ENCODE assay signal across 11 cellular contexts in the genomic region with DNA sequence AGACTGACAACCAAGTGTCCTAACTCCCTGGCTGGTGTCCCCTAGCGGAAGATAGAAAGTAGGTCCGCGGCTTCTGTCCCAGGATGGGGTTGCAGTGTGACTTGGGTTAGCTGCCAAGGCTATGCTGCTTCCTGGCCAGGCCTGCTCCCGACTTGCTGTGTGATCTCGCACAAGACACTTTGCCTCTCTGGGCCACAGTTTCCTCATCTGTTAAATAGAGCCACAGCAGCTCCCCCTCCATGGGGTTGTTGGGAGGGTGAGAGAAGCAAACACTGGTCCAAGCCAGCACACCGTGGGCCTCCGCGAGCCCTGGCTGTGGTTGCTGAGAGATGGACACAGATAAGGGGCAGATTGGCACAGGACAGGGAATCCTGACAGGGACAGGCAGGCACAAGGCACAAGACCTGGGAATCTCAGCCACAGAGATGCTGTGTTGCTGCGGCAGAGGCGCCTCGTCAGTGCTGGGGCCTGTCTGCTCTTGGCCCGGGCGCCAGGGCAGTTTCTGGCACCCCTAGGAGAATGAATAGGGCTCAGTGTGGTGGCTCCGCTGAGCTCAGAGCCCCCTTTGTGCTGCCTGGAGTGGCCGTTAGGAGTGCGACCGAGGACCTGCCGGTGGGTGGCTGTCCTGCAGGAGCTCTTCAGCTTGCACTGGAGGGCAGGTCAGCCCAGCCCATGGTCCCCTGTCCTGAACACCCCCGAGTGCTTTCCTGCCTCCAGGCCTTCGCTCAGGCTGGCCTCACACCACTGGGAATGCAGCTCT. TPM values are rescaled to one million over a fixed set of nuclear protein-coding genes. Genes with fewer than 3 reads are reported as not detected.
DNase-seq lines count a peak whose midpoint lies in the region; ATAC-seq and TF ChIP-seq lines count a peak whose summit lies in the region.
"Had no signal": no experiment of that assay in that cellular context is flagged by ENCODE, and none has a peak within 500 bp of the region (broad histone marks: within the 10 kb centered on the region; RNA-seq: fewer than 3 reads in every experiment).

No MANE protein-coding gene starts in this region.

- H3K27me3 Mint-ChIP-seq in activated CD4-positive, alpha-beta T cell treated with anti-CD3 and anti-CD28 coated beads, Interleukin-2, amount 10 ng/mL, durations not matched to agents 24 days and 14 days, result no peaks in the 10 kb centered on the region
- no peaks in the 10 kb centered on the region for H3K27me3 Mint-ChIP-seq in dendritic cell treated with granulocyte-macrophage colony-stimulating factor and Interleukin-4, amounts not matched to agents 40 ng/mL and 50 ng/mL, for 4 days

- POLR2A ChIA-PET in OCI-LY7 (lab: Charles Lee), result interaction anchor here (0.8 to 2.6 kb wide), 3 partner anchors 9 to 135 kb away, joined by 3 to 8 read pairs (median 4); no protein-coding TSS in a partner anchor

- no peaks in the 10 kb centered on the region for H3K9me3 Mint-ChIP-seq in activated CD4-positive, alpha-beta T cell treated with anti-CD3 and anti-CD28 coated beads, Interleukin-2, amount 10 ng/mL, durations not matched to agents 24 days and 14 days
- no peaks in the 10 kb centered on the region for H3K9me3 Mint-ChIP-seq in dendritic cell treated with granulocyte-macrophage colony-stimulating factor and Interleukin-4, amounts not matched to agents 40 ng/mL and 50 ng/mL, for 4 days
- H3K9me3 Mint-ChIP-seq: nephron progenitor cell had no signal

- H4K20me1 ChIP-seq in OCI-LY7 (ENCODE audit: insufficient read depth, low read length), result no peaks in the 10 kb centered on the region

- BruUV-seq in OCI-LY7 (replicated peaks; lab: Mats Ljungman, UMichigan), result no TSS peak

- peak overlapping the region; percentile 40 for H3K4me3 Mint-ChIP-seq in activated CD4-positive, alpha-beta T cell treated with anti-CD3 and anti-CD28 coated beads, Interleukin-2, amount 10 ng/mL, durations not matched to agents 24 days and 14 days
- H3K4me3 Mint-ChIP-seq in dendritic cell treated with granulocyte-macrophage colony-stimulating factor and Interleukin-4, amounts not matched to agents 40 ng/mL and 50 ng/mL, for 4 days, result no peak overlapping the region
- H3K4me3 Mint-ChIP-seq: nephron progenitor cell had no signal

- peaks cover 6% of the 10 kb centered on the region for H3K36me3 Mint-ChIP-seq in activated CD4-positive, alpha-beta T cell treated with anti-CD3 and anti-CD28 coated beads, Interleukin-2, amount 10 ng/mL, durations not matched to agents 24 days and 14 days (ENCODE audit: low read depth)
- H3K36me3 Mint-ChIP-seq in dendritic cell treated with granulocyte-macrophage colony-stimulating factor and Interleukin-4, amounts not matched to agents 40 ng/mL and 50 ng/mL, for 4 days (ENCODE audit: low read depth), result no peaks in the 10 kb centered on the region

- H3K36me3 ChIP-seq in OCI-LY7 (ENCODE audit: insufficient read depth, low read length), result peaks cover 9% of the 10 kb centered on the region; the same call in 1 of the 2 replicates

- CTCF ChIA-PET in OCI-LY7 (lab: Charles Lee; ENCODE audit: unreplicated experiment), result no interaction called here

- H2AFZ ChIP-seq in OCI-LY7 (ENCODE audit: low read length), result no peak overlapping the region

- H3K4me1 ChIP-seq in OCI-LY7 (ENCODE audit: insufficient read depth, low read length, poor library complexity, severe bottlenecking), result peaks cover 68% of the 10 kb centered on the region

- H3K4me2 ChIP-seq in OCI-LY7 (ENCODE audit: low read length), result peak overlapping the region; percentile 93

- peak; percentile 66 for DNase-seq in activated CD4-positive, alpha-beta T cell treated with anti-CD3 and anti-CD28 coated beads, Interleukin-2, amount 10 ng/mL, durations not matched to agents 24 days and 14 days
- DNase-seq in activated CD4-positive, alpha-beta T cell treated with anti-CD3 and anti-CD28 coated beads for 4 hours, result no peak
- peak; percentile 43 for DNase-seq in OCI-LY7 (ENCODE audit: low spot score)
- DNase-seq: NCI-H82, nephron progenitor cell had no signal

- H3K4me3 ChIP-seq in OCI-LY7 (ENCODE audit: low read depth, low read length, poor library complexity, severe bottlenecking) (peak overlapping the region; percentile 88), skin epidermis (no peak overlapping the region)

- ATAC-seq in GM21737 (IDR thresholded peaks at IDR 0.05; ENCODE audit: unreplicated experiment), result no peak
- ATAC-seq in HG03097 (IDR thresholded peaks at IDR 0.05; ENCODE audit: low FRiP score, unreplicated experiment), result no peak
- no peak for ATAC-seq in GM19452 (IDR thresholded peaks at IDR 0.05; ENCODE audit: unreplicated experiment)

- intact Hi-C loops in activated CD4-positive, alpha-beta T cell treated with anti-CD3 and anti-CD28 coated beads, Interleukin-2, amount 10 ng/mL, durations not matched to agents 24 days and 14 days (cut with micrococcal nuclease), result loop anchor here (10.0 kb wide), 2 partner anchors 254 to 284 kb away; a partner anchor contains a TSS
- intact Hi-C loops in OCI-LY7 (cut with micrococcal nuclease; ENCODE audit: unreplicated experiment), result no loop called here
- intact Hi-C loops in dendritic cell treated with granulocyte-macrophage colony-stimulating factor and Interleukin-4, amounts not matched to agents 40 ng/mL and 50 ng/mL, for 4 days (cut with micrococcal nuclease), result no loop called here

- peaks cover 40% of the 10 kb centered on the region for H3K79me2 ChIP-seq in OCI-LY7 (ENCODE audit: insufficient read depth, low read depth, low read length)

- H3K27ac ChIP-seq in OCI-LY7 (ENCODE audit: low read depth, low read length, poor library complexity, severe bottlenecking) (peak overlapping the region; percentile 95), skin epidermis (peak overlapping the region in 14 of 21 experiments; percentile 23 to 97 (median 73))

- no peaks in the 10 kb centered on the region for H3K9me3 ChIP-seq in OCI-LY7 (ENCODE audit: low read length)

- peaks cover 60% of the 10 kb centered on the region for H3K4me1 Mint-ChIP-seq in activated CD4-positive, alpha-beta T cell treated with anti-CD3 and anti-CD28 coated beads, Interleukin-2, amount 10 ng/mL, durations not matched to agents 24 days and 14 days
- peaks cover 79% of the 10 kb centered on the region for H3K4me1 Mint-ChIP-seq in dendritic cell treated with granulocyte-macrophage colony-stimulating factor and Interleukin-4, amounts not matched to agents 40 ng/mL and 50 ng/mL, for 4 days (ENCODE audit: low read depth)

- peak overlapping the region; percentile 79 for H3K27ac Mint-ChIP-seq in activated CD4-positive, alpha-beta T cell treated with anti-CD3 and anti-CD28 coated beads, Interleukin-2, amount 10 ng/mL, durations not matched to agents 24 days and 14 days
- H3K27ac Mint-ChIP-seq in dendritic cell treated with granulocyte-macrophage colony-stimulating factor and Interleukin-4, amounts not matched to agents 40 ng/mL and 50 ng/mL, for 4 days, result peak overlapping the region; percentile 64
- H3K27ac Mint-ChIP-seq: nephron progenitor cell had no signal

- TF ChIP-seq CTCF in OCI-LY7 (conservative IDR thresholded peaks at IDR 0.05; ENCODE audit: low read length), result peak; percentile 41; the same call in 1 of the 2 replicates

- H3K9me2 ChIP-seq in OCI-LY7 (ENCODE audit: insufficient read depth, low read length), result no peaks in the 10 kb centered on the region

RNA-seq across cellular contexts. Expression of a gene that starts 1.8 kb away (rescaled TPM):
- 22.2 and 23.3 TPM in 2 replicates for total RNA-seq in activated CD4-positive, alpha-beta T cell treated with anti-CD3 and anti-CD28 coated beads, Interleukin-2, amount 10 ng/mL, durations not matched to agents 24 days and 14 days
- total RNA-seq in OCI-LY7 (2014; rRNA removed; shearing (Covaris generic)), result 38.5 and 40.0 TPM in 2 replicates
- total RNA-seq in OCI-LY7 (2022), result 39.1 and 45.7 TPM in 2 replicates
- total RNA-seq: M059J had no signal

RNA-seq across cellular contexts. Expression of a gene that starts 5.5 kb away (rescaled TPM):
- 79.1 and 96.4 TPM in 2 replicates for total RNA-seq in activated CD4-positive, alpha-beta T cell treated with anti-CD3 and anti-CD28 coated beads, Interleukin-2, amount 10 ng/mL, durations not matched to agents 24 days and 14 days
- 69.8 and 80.0 TPM in 2 replicates for total RNA-seq in OCI-LY7 (2014; rRNA removed; shearing (Covaris generic))
- 123 and 136 TPM in 2 replicates for total RNA-seq in OCI-LY7 (2022)

RNA-seq across cellular contexts. Expression of a gene that starts 22.4 kb away (rescaled TPM):
- total RNA-seq in activated CD4-positive, alpha-beta T cell treated with anti-CD3 and anti-CD28 coated beads, Interleukin-2, amount 10 ng/mL, durations not matched to agents 24 days and 14 days, result 126 and 128 TPM in 2 replicates
- 136 and 147 TPM in 2 replicates for total RNA-seq in OCI-LY7 (2014; rRNA removed; shearing (Covaris generic))
- 132 and 165 TPM in 2 replicates for total RNA-seq in OCI-LY7 (2022)

RNA-seq across cellular contexts. Expression of a gene that starts 45.2 kb away (rescaled TPM):
- total RNA-seq in activated CD4-positive, alpha-beta T cell treated with anti-CD3 and anti-CD28 coated beads, Interleukin-2, amount 10 ng/mL, durations not matched to agents 24 days and 14 days, result 20.4 and 21.4 TPM in 2 replicates
- total RNA-seq in OCI-LY7 (2014; rRNA removed; shearing (Covaris generic)), result 8.9 and 13.9 TPM in 2 replicates
- total RNA-seq in OCI-LY7 (2022), result 17.9 and 21.6 TPM in 2 replicates

Comparison
In these comparisons a context has a peak if more than half of its experiments do, and no peak if none do; other contexts are left out.
1. DNase-seq: peak in activated CD4-positive, alpha-beta T cell treated with anti-CD3 and anti-CD28 coated beads, Interleukin-2, amount 10 ng/mL, durations not matched to agents 24 days and 14 days (single experiment) and OCI-LY7 (single experiment); none in activated CD4-positive, alpha-beta T cell treated with anti-CD3 and anti-CD28 coated beads for 4 hours (0 of 2).